ENCODE assay signal across 18 cellular contexts in the genomic region with DNA sequence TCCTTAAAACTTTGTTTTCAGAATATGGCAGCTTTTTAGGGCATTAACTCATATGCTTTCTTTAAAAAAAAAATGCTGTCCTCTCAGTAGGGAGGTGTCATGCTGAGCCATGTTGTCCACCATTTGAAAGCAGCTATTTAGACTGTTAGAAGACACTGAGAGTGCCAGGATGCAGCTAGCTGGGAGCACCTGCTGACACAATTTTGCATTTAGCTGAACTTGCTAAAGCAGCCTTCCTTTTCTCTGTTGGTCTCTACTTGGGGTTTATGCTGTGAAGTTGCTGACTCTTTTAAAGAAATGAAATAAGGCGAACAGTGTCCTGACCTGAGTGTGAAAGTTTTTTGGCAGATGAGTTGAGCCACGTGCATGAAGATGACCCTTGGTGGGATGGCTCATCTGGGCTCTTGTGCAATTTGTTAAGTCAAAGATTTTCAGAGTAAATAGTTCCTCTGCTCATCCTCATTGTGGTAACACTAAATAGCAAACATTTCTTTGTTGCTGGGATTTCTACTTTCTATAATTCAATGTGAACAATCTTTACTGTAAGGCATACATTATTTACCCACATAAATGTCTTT.
DNase-seq lines count a peak whose midpoint lies in the region; ATAC-seq and TF ChIP-seq lines count a peak whose summit lies in the region.
"Had no signal": no experiment of that assay in that cellular context is flagged by ENCODE, and none has a peak within 500 bp of the region (broad histone marks: within the 10 kb centered on the region; RNA-seq: fewer than 3 reads in every experiment).

No MANE protein-coding gene starts in this region.

- no peak overlapping the region for H2BK12ac ChIP-seq in mesenchymal stem cell (ENCODE audit: low read length in 2 of 2)

- H3K27ac ChIP-seq in GM23338 (ENCODE audit: low read depth) (peak overlapping the region; percentile 28; the same call in 1 of the 2 replicates), endodermal cell (ENCODE audit: low read depth, low read length) (no peak overlapping the region), mesenchymal stem cell (ENCODE audit: low read length, poor library complexity, severe bottlenecking) (no peak overlapping the region)
- H3K27ac ChIP-seq: C4-2B had no signal

- no peaks in the 10 kb centered on the region for H3K79me2 ChIP-seq in GM23338 (replicated peaks; ENCODE audit: insufficient read depth)

- H3K27me3 Mint-ChIP-seq in GM23338 (ENCODE audit: insufficient read depth, low read depth, poor library complexity) (no peaks in the 10 kb centered on the region), endodermal cell (ENCODE audit: insufficient read depth) (no peaks in the 10 kb centered on the region)
- H3K27me3 Mint-ChIP-seq: T-cell had no signal

- H3K4me1 Mint-ChIP-seq in GM23338: peaks cover 52% of the 10 kb centered on the region
- H3K4me1 Mint-ChIP-seq in endodermal cell: peaks cover 14% of the 10 kb centered on the region
- H3K4me1 Mint-ChIP-seq: natural killer cell, T-cell had no signal

- H3K4ac ChIP-seq in mesenchymal stem cell (ENCODE audit: low read depth in 1 of 2, low read length in 2 of 2): no peak overlapping the region

- H3K36me3 Mint-ChIP-seq in GM23338 (ENCODE audit: low read depth): peaks cover 48% of the 10 kb centered on the region
- H3K36me3 Mint-ChIP-seq in endodermal cell (ENCODE audit: low read depth): peaks cover 26% of the 10 kb centered on the region
- H3K36me3 Mint-ChIP-seq: natural killer cell, T-cell had no signal

- H2AFZ ChIP-seq in GM23338 (no peak overlapping the region), mesenchymal stem cell (ENCODE audit: low read depth, low read length) (no peak overlapping the region)

- H3K14ac ChIP-seq in mesenchymal stem cell (ENCODE audit: low read length in 2 of 2): no peak overlapping the region

- H3K9me3 Mint-ChIP-seq in GM23338 (no peaks in the 10 kb centered on the region), endodermal cell (no peaks in the 10 kb centered on the region)
- H3K9me3 Mint-ChIP-seq: T-cell had no signal

- no peak; a peak in 1 of 4 replicates for TF ChIP-seq CTCF in GM23338 (conservative IDR thresholded peaks at IDR 0.05; ENCODE audit: low read depth in 2 of 2)
- TF ChIP-seq CTCF in endodermal cell (conservative IDR thresholded peaks at IDR 0.05): no peak

- H3K27me3 ChIP-seq in GM23338 (ENCODE audit: insufficient read depth): no peaks in the 10 kb centered on the region
- H3K27me3 ChIP-seq in endodermal cell (ENCODE audit: control insufficient read depth, insufficient read depth, low read length, poor library complexity, severe bottlenecking): no peaks in the 10 kb centered on the region
- H3K27me3 ChIP-seq in mesenchymal stem cell (ENCODE audit: control insufficient read depth in 1 of 2, insufficient read depth in 1 of 2, low read length in 2 of 2): no peaks in the 10 kb centered on the region
- H3K27me3 ChIP-seq: transverse colon had no signal

- H3K4me3 ChIP-seq in GM23338 (peak overlapping the region; percentile 18; the same call in 1 of the 2 replicates), endodermal cell (ENCODE audit: low read length) (no peak overlapping the region), mesenchymal stem cell (ENCODE audit: insufficient read depth in 1 of 2, low read depth in 1 of 2, low read length in 2 of 2) (no peak overlapping the region)
- H3K4me3 ChIP-seq: GM12878, transverse colon had no signal

- H3K4me1 ChIP-seq in GM23338 (ENCODE audit: insufficient read depth): peaks cover 35% of the 10 kb centered on the region
- no peaks in the 10 kb centered on the region for H3K4me1 ChIP-seq in endodermal cell (ENCODE audit: control insufficient read depth, insufficient read depth, low read length)
- no peaks in the 10 kb centered on the region for H3K4me1 ChIP-seq in mesenchymal stem cell (ENCODE audit: control insufficient read depth, insufficient read depth, low read depth, low read length)

- H4K91ac ChIP-seq in mesenchymal stem cell (ENCODE audit: low read length): no peak overlapping the region

- peak overlapping the region; percentile 13; the same call in 1 of the 3 replicates for H3K4me3 Mint-ChIP-seq in GM23338
- no peak overlapping the region for H3K4me3 Mint-ChIP-seq in endodermal cell
- H3K4me3 Mint-ChIP-seq: natural killer cell, T-cell had no signal

- H3K4me2 ChIP-seq in GM23338 (peak overlapping the region; percentile 10), mesenchymal stem cell (ENCODE audit: low read length, poor library complexity, severe bottlenecking) (no peak overlapping the region)

- H3K9ac ChIP-seq in endodermal cell (ENCODE audit: extremely low read depth, low read length, poor library complexity, severe bottlenecking) (no peak overlapping the region), mesenchymal stem cell (ENCODE audit: low read length) (no peak overlapping the region)

- 71% methylated on average over 2 of the region's 2 CpGs; no CpG with 5 or more reads in 1 of the 2 experiments for WGBS in endodermal cell (ENCODE audit: insufficient coverage in 1 of 2, insufficient read length in 1 of 2), 2 experiments
- 79% methylated on average over 2 of the region's 2 CpGs for WGBS in mesenchymal stem cell

- no peaks in the 10 kb centered on the region for H3F3A ChIP-seq in GM23338 (replicated peaks; ENCODE audit: low read depth)

- no peak overlapping the region for H4K8ac ChIP-seq in mesenchymal stem cell (ENCODE audit: low read length)

- H3K79me1 ChIP-seq in mesenchymal stem cell (replicated peaks; ENCODE audit: low read length, poor library complexity, severe bottlenecking): no peaks in the 10 kb centered on the region

- no peak overlapping the region for H3K18ac ChIP-seq in mesenchymal stem cell (ENCODE audit: low read depth in 1 of 2, low read length in 2 of 2)

- no peak overlapping the region for H3K23ac ChIP-seq in mesenchymal stem cell (ENCODE audit: low read length in 2 of 2)

- no peaks in the 10 kb centered on the region for H3K9me2 ChIP-seq in GM23338 (ENCODE audit: insufficient read depth)

- no peaks in the 10 kb centered on the region for H4K20me1 ChIP-seq in GM23338 (replicated peaks; ENCODE audit: insufficient read depth)

- no peak overlapping the region for H2AK5ac ChIP-seq in mesenchymal stem cell (ENCODE audit: low read length, severe bottlenecking)

- H3K27ac Mint-ChIP-seq in GM23338 (peak overlapping the region; percentile 87), endodermal cell (peak overlapping the region; percentile 20)
- H3K27ac Mint-ChIP-seq: natural killer cell, T-cell had no signal

- no peak overlapping the region for H2BK15ac ChIP-seq in mesenchymal stem cell (ENCODE audit: low read depth, poor library complexity, severe bottlenecking)

- H3K9me3 ChIP-seq in endodermal cell (ENCODE audit: control insufficient read depth, low read length) (no peaks in the 10 kb centered on the region), mesenchymal stem cell (ENCODE audit: control insufficient read depth, low read length) (no peaks in the 10 kb centered on the region)
- H3K9me3 ChIP-seq: transverse colon had no signal

- peak; percentile 77 for DNase-seq in GM23338 (ENCODE audit: low spot score)
- peak; percentile 25 for DNase-seq in NCI-H345 (lab: John Stamatoyannopoulos, UW)
- DNase-seq in endodermal cell: peak; percentile 73
- peak; percentile 42 for DNase-seq in mesenchymal stem cell
- no peak for DNase-seq in stimulated activated CD4-positive, alpha-beta T cell treated with anti-CD3 and anti-CD28 coated beads, Interleukin-2, amount 100 ng/mL, for 24 hours
- DNase-seq: activated CD8-positive, alpha-beta memory T cell treated with anti-CD3 and anti-CD28 coated beads, Interleukin-2, amount 50 U/mL, for 48 hours; activated naive CD4-positive, alpha-beta T cell treated with anti-CD3 and anti-CD28 coated beads, Interleukin-2, amount 50 U/mL, for 16 hours; left colon; natural killer cell; NCI-H446; stimulated activated CD4-positive, alpha-beta T cell treated with anti-CD3 and anti-CD28 coated beads, Interleukin-2, amount 100 ng/mL, for 48 hours; T-cell; transverse colon had no signal

- peaks cover 14% of the 10 kb centered on the region; the same call in 1 of the 2 replicates for H3K36me3 ChIP-seq in GM23338 (ENCODE audit: insufficient read depth)
- peaks cover 14% of the 10 kb centered on the region for H3K36me3 ChIP-seq in endodermal cell (ENCODE audit: control insufficient read depth, insufficient read depth, low read length)
- no peaks in the 10 kb centered on the region for H3K36me3 ChIP-seq in mesenchymal stem cell (ENCODE audit: control insufficient read depth in 1 of 2, insufficient read depth in 2 of 2, low read depth in 1 of 2, low read length in 2 of 2)

- no peak overlapping the region for H2BK5ac ChIP-seq in mesenchymal stem cell (ENCODE audit: low read depth, low read length, poor library complexity, severe bottlenecking)

- H2BK120ac ChIP-seq in mesenchymal stem cell (ENCODE audit: low read depth, low read length): no peak overlapping the region

- peak; percentile 97 for ATAC-seq in GM23338
- no peak for ATAC-seq in GM21447 (IDR thresholded peaks at IDR 0.05; ENCODE audit: unreplicated experiment)
- no peak for ATAC-seq in esophagus mucosa
- ATAC-seq in HG03520 (IDR thresholded peaks at IDR 0.05; ENCODE audit: unreplicated experiment): no peak
- ATAC-seq: GM12878, left colon, natural killer cell, T-cell had no signal

TF ChIP-seq in GM23338, 12 proteins besides CTCF, POLR2A, EP300 and RAD21 (continues in another document):
- TF ChIP-seq NANOG (IDR thresholded peaks at IDR 0.05; ENCODE audit: borderline replicate concordance): 0 out of 2 replicates have a peak, but pooled peaks have one; percentile 39

Comparison
In these comparisons a context has a peak if more than half of its experiments do, and no peak if none do; other contexts are left out.
1. DNase-seq: peak in GM23338 (single experiment), NCI-H345 (single experiment), endodermal cell (single experiment) and mesenchymal stem cell (single experiment); none in stimulated activated CD4-positive, alpha-beta T cell treated with anti-CD3 and anti-CD28 coated beads, Interleukin-2, amount 100 ng/mL, for 24 hours (0 of 2).